In genomic region chr1:230936475-230936874, GRCh38 we compare ENCODE assay signal across 25 cellular contexts. TPM values are rescaled to one million over a fixed set of nuclear protein-coding genes. Genes with fewer than 3 reads are reported as not detected.
DNase-seq lines count a peak whose midpoint lies in the region; ATAC-seq lines count a peak whose summit lies in the region.
"Had no signal": no experiment of that assay in that cellular context is flagged by ENCODE, and none has a peak within 500 bp of the region (broad histone marks: within the 10 kb centered on the region; RNA-seq: fewer than 3 reads in every experiment).

No MANE protein-coding gene starts in this region.

- peaks cover 27% of the 10 kb centered on the region for H3K4me1 Mint-ChIP-seq in T-helper 2 cell treated with Interferon-gamma antibody and Interleukin-4, amounts not matched to agents 5 μg/mL and 100 μg/mL, for 36 hours (ENCODE audit: low read depth)
- H3K4me1 Mint-ChIP-seq in CD4-positive, CD25-positive, alpha-beta regulatory T cell: peaks cover 10 to 13% (median 12%) of the 10 kb centered on the region in 4 donors
- H3K4me1 Mint-ChIP-seq in T-helper 17 cell: peaks cover 19% of the 10 kb centered on the region
- H3K4me1 Mint-ChIP-seq in immature natural killer cell: peaks cover 17 to 36% of the 10 kb centered on the region in 2 donors
- H3K4me1 Mint-ChIP-seq: CD14-positive monocyte, GM23338, H9 had no signal

- H3K27ac Mint-ChIP-seq in T-helper 2 cell treated with Interferon-gamma antibody and Interleukin-4, amounts not matched to agents 5 μg/mL and 100 μg/mL, for 36 hours: peak overlapping the region; percentile 27
- H3K27ac Mint-ChIP-seq in CD4-positive, CD25-positive, alpha-beta regulatory T cell: peak overlapping the region; percentile 12 to 53 (median 51)
- peak overlapping the region; percentile 65 for H3K27ac Mint-ChIP-seq in T-helper 17 cell
- H3K27ac Mint-ChIP-seq in immature natural killer cell: peak overlapping the region in 4 of 6 donors; percentile 12 to 43 (median 40)
- H3K27ac Mint-ChIP-seq: GM23338, H9 had no signal

- H3K27ac ChIP-seq in CD4-positive, CD25-positive, alpha-beta regulatory T cell (ENCODE audit: insufficient read depth, low read length, poor library complexity, severe bottlenecking): no peak overlapping the region
- H3K27ac ChIP-seq: 22Rv1, PC-9 had no signal

- no peaks in the 10 kb centered on the region for H3K9me3 Mint-ChIP-seq in T-helper 2 cell treated with Interferon-gamma antibody and Interleukin-4, amounts not matched to agents 5 μg/mL and 100 μg/mL, for 36 hours
- H3K9me3 Mint-ChIP-seq in CD4-positive, CD25-positive, alpha-beta regulatory T cell: no peaks in the 10 kb centered on the region
- no peaks in the 10 kb centered on the region for H3K9me3 Mint-ChIP-seq in immature natural killer cell
- H3K9me3 Mint-ChIP-seq: CD14-positive monocyte, GM23338, H9 had no signal

- H3K27me3 Mint-ChIP-seq in T-helper 2 cell treated with Interferon-gamma antibody and Interleukin-4, amounts not matched to agents 5 μg/mL and 100 μg/mL, for 36 hours (ENCODE audit: low read depth): no peaks in the 10 kb centered on the region
- no peaks in the 10 kb centered on the region for H3K27me3 Mint-ChIP-seq in CD4-positive, CD25-positive, alpha-beta regulatory T cell
- H3K27me3 Mint-ChIP-seq in T-helper 17 cell (no peaks in the 10 kb centered on the region), immature natural killer cell (ENCODE audit: low read depth in 3 of 3) (peaks cover 0 to 3% (median 0%) of the 10 kb centered on the region in 3 donors)

- no peak for ATAC-seq in CD4-positive, CD25-positive, alpha-beta regulatory T cell (ENCODE audit: low read depth in 2 of 2)
- no peak for ATAC-seq in T-helper 17 cell
- ATAC-seq in GM19467 (IDR thresholded peaks at IDR 0.05; ENCODE audit: unreplicated experiment): no peak
- ATAC-seq: GM23338 had no signal

- H3K9me3 ChIP-seq in CD4-positive, CD25-positive, alpha-beta regulatory T cell (ENCODE audit: control insufficient read depth in 2 of 2, low read length in 2 of 2): no peaks in the 10 kb centered on the region
- H3K9me3 ChIP-seq in T-helper 17 cell (ENCODE audit: control insufficient read depth, low read length, poor library complexity, severe bottlenecking): no peaks in the 10 kb centered on the region
- H3K9me3 ChIP-seq: BE2C, SJSA1 had no signal

- no peak overlapping the region for H3K4me3 ChIP-seq in CD4-positive, CD25-positive, alpha-beta regulatory T cell (ENCODE audit: low read depth, low read length)
- H3K4me3 ChIP-seq: GM23338, PC-9, SJSA1 had no signal

- H3K36me3 Mint-ChIP-seq in T-helper 2 cell treated with Interferon-gamma antibody and Interleukin-4, amounts not matched to agents 5 μg/mL and 100 μg/mL, for 36 hours (ENCODE audit: low read depth): peaks cover 40% of the 10 kb centered on the region
- peaks cover 49% of the 10 kb centered on the region for H3K36me3 Mint-ChIP-seq in CD4-positive, CD25-positive, alpha-beta regulatory T cell
- peaks cover 12% of the 10 kb centered on the region for H3K36me3 Mint-ChIP-seq in T-helper 17 cell (ENCODE audit: low read depth)
- H3K36me3 Mint-ChIP-seq in immature natural killer cell: peaks cover 16 to 35% (median 17%) of the 10 kb centered on the region in 3 donors

- no peak overlapping the region for H3K4me3 Mint-ChIP-seq in T-helper 2 cell treated with Interferon-gamma antibody and Interleukin-4, amounts not matched to agents 5 μg/mL and 100 μg/mL, for 36 hours
- H3K4me3 Mint-ChIP-seq in CD4-positive, CD25-positive, alpha-beta regulatory T cell: no peak overlapping the region
- H3K4me3 Mint-ChIP-seq in T-helper 17 cell (no peak overlapping the region), immature natural killer cell (no peak overlapping the region)
- H3K4me3 Mint-ChIP-seq: CD14-positive monocyte, GM23338, H9 had no signal

- H3K36me3 ChIP-seq in CD4-positive, CD25-positive, alpha-beta regulatory T cell (ENCODE audit: control insufficient read depth, insufficient read depth, low read length): peaks cover 55% of the 10 kb centered on the region
- H3K36me3 ChIP-seq: BE2C, SJSA1 had no signal

- no peak for DNase-seq in T-helper 2 cell treated with Interferon-gamma antibody and Interleukin-4, amounts not matched to agents 5 μg/mL and 100 μg/mL, for 36 hours (ENCODE audit: low spot score)
- no peak for DNase-seq in T-helper 2 cell
- DNase-seq in CD4-positive, CD25-positive, alpha-beta regulatory T cell: no peak
- DNase-seq in T-helper 17 cell: no peak
- no peak for DNase-seq in immature natural killer cell
- no peak for DNase-seq in AG08395 (ENCODE audit: low spot score)
- no peak for DNase-seq in activated CD8-positive, alpha-beta memory T cell treated with anti-CD3 and anti-CD28 coated beads, Interleukin-2, amount 50 U/mL, for 4 hours
- DNase-seq: BE2C, COR-L47, DMS53, H9, KG1, NCI-H1048, NCI-H1417, NCI-H1694, NCI-H2029 treated with DMSO at 0.1 percent for 48 hours, NCI-H446 treated with DMSO at 0.1 percent for 48 hours, NCI-H526 treated with DMSO at 0.1 percent for 48 hours, PC-9, Right ventricle myocardium superior had no signal

- H3K4me1 ChIP-seq in CD4-positive, CD25-positive, alpha-beta regulatory T cell (ENCODE audit: control insufficient read depth, insufficient read depth, low read length, poor library complexity, severe bottlenecking): no peaks in the 10 kb centered on the region
- H3K4me1 ChIP-seq: BE2C had no signal

- no peaks in the 10 kb centered on the region for H3K27me3 ChIP-seq in CD4-positive, CD25-positive, alpha-beta regulatory T cell (ENCODE audit: control insufficient read depth, insufficient read depth, low read length)
- H3K27me3 ChIP-seq: BE2C, SJSA1 had no signal

RNA-seq across cellular contexts. Expression of gene TTC13, which starts 42.2 kb away (rescaled TPM):
- total RNA-seq in CD4-positive, CD25-positive, alpha-beta regulatory T cell: 40.5 TPM
- 10 to 100 TPM in 3 of 4 donors, 1 to 10 TPM in 1; 8.9 to 13.8 (median 11.1) TPM for polyA plus RNA-seq in CD4-positive, CD25-positive, alpha-beta regulatory T cell
- 10 to 100 TPM; 27.4 to 34.7 TPM for total RNA-seq in T-helper 17 cell
- 10 to 100 TPM; 11.5 to 23.5 (median 15.9) TPM for polyA plus RNA-seq in immature natural killer cell

RNA-seq across cellular contexts. Expression of gene ARV1, which starts 42.4 kb away (rescaled TPM):
- total RNA-seq in CD4-positive, CD25-positive, alpha-beta regulatory T cell: 6.8 TPM
- 10 to 100 TPM; 30.7 to 41.6 (median 35.1) TPM for polyA plus RNA-seq in CD4-positive, CD25-positive, alpha-beta regulatory T cell
- total RNA-seq in T-helper 17 cell: 1 to 10 TPM; 5.7 to 6.7 TPM
- polyA plus RNA-seq in immature natural killer cell: 10 to 100 TPM; 19.6 to 28.5 (median 24.4) TPM
